In the genomic region with DNA sequence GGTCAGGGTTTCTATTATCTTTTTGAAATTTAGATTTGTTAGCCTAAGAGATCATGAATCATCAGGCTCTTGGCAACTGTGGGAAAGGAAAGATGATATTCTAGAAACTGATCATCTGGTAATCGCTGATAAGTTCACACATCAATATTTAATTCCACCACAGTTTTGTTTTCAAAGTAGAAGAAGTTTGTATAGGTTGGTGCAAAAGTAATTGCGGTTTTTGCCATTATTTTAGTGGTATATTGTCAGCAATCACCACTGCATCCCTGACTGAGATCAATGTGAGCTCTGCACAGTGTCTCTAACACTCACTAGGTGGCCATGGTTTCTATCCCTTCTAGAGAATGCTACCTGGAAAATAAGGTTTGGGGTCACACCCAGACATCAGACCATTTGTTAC, we compare ENCODE assay signal across 22 cellular contexts.
"Had no signal": no experiment of that assay in that cellular context is flagged by ENCODE, and none has a peak within 500 bp of the region (broad histone marks: within the 10 kb centered on the region; RNA-seq: fewer than 3 reads in every experiment).

No MANE protein-coding gene starts in this region.

- H3K79me2 ChIP-seq: hepatocyte had no signal

- H3K9me3 ChIP-seq: colonic mucosa, esophagus squamous epithelium, left ventricle myocardium inferior, lower lobe of right lung, pancreas, thoracic aorta had no signal

- ATAC-seq: foreskin keratinocyte; left cardiac atrium; lower lobe of right lung; natural killer cell treated with Interleukin-12 subunit alpha and Interleukin-12 subunit beta and Interleukin-15 and Interleukin-18, amount 100 ng/mL, for 72 hours; pancreas; right cardiac atrium; stimulated activated effector memory CD8-positive, alpha-beta T cell treated with anti-CD3 and anti-CD28 coated beads, Interleukin-12 subunit alpha, Interleukin-12 subunit beta, amount 100 ng/mL, for 72 hours; stimulated activated naive CD8-positive, alpha-beta T cell treated with anti-CD3 and anti-CD28 coated beads, Interleukin-15, amount 100 ng/mL, for 72 hours had no signal

- H3K36me3 ChIP-seq: colonic mucosa, esophagus squamous epithelium, left ventricle myocardium inferior, lower lobe of right lung, neural progenitor cell, pancreas, thoracic aorta had no signal

- H3K4me3 ChIP-seq: colonic mucosa, esophagus squamous epithelium, hepatocyte, left ventricle myocardium inferior, lower lobe of right lung, neural progenitor cell, pancreas, thoracic aorta had no signal

- H3K27ac ChIP-seq: colonic mucosa, esophagus squamous epithelium, foreskin keratinocyte, hepatocyte, left ventricle myocardium inferior, lower lobe of right lung, neural progenitor cell, pancreas, thoracic aorta had no signal

- H3K27me3 ChIP-seq: colonic mucosa, esophagus squamous epithelium, foreskin keratinocyte, hepatocyte, neural progenitor cell, pancreas had no signal

- H3K4me2 ChIP-seq: hepatocyte, neural progenitor cell had no signal

- H3K4me1 ChIP-seq: colonic mucosa, pancreas had no signal

- DNase-seq: colonic mucosa; dermis blood vessel endothelial cell; esophagus squamous epithelium; foreskin keratinocyte; head of caudate nucleus; kidney; left cardiac atrium; left ventricle myocardium inferior; lower lobe of right lung; nucleus accumbens; pancreas; right cardiac atrium; stimulated activated CD4-positive, alpha-beta T cell treated with anti-CD3 and anti-CD28 coated beads, Interleukin-4, amount 100 ng/mL, for 1 hour; stimulated activated CD8-positive, alpha-beta memory T cell treated with anti-CD3 and anti-CD28 coated beads, Interleukin-4, amount 100 ng/mL, for 48 hours; stimulated activated naive CD8-positive, alpha-beta T cell treated with anti-CD3 and anti-CD28 coated beads, Interleukin-15, amount 100 ng/mL, for 72 hours; substantia nigra; trophoblast cell had no signal
